ENCODE assay signal across 8 cellular contexts in genomic region chrX:16826207-16826606, GRCh38. TPM values are rescaled to one million over a fixed set of nuclear protein-coding genes. Genes with fewer than 3 reads are reported as not detected.
DNase-seq lines count a peak whose midpoint lies in the region; ATAC-seq and TF ChIP-seq lines count a peak whose summit lies in the region.

No MANE protein-coding gene starts in this region.

- no peaks in the 10 kb centered on the region for H3K9me3 ChIP-seq in vagina

- H3K27me3 ChIP-seq in GM06990 (replicated peaks; ENCODE audit: control insufficient read depth, insufficient read depth, low read length) = no peaks in the 10 kb centered on the region
- H3K27me3 ChIP-seq in vagina = no peaks in the 10 kb centered on the region

- in situ Hi-C loops in astrocyte of the cerebellum (cut with HindIII; ENCODE audit: low sequenced_read_pairs) = no loop called here

- intact Hi-C loops in vagina (cut with DNase I) = loop anchor here (10.0 kb wide), 1 partner anchor 69 kb away; no protein-coding TSS in a partner anchor

- TF ChIP-seq POLR2A in vagina (IDR thresholded peaks at IDR 0.05) = no peak

- no peaks in the 10 kb centered on the region for H3K4me1 ChIP-seq in vagina

- TF ChIP-seq CTCF in GM06990 (IDR thresholded peaks at IDR 0.05; ENCODE audit: insufficient read depth, low read length, poor library complexity, severe bottlenecking) = peak; percentile 58
- TF ChIP-seq CTCF in astrocyte of the cerebellum (IDR thresholded peaks at IDR 0.05; ENCODE audit: low read depth, low read length, missing control alignments) = peak; percentile 40
- TF ChIP-seq CTCF in vagina (IDR thresholded peaks at IDR 0.05) = peak; percentile 18 to 62 (median 39)

- no peak overlapping the region for H3K4me3 ChIP-seq in GM06990 (replicated peaks; ENCODE audit: low read depth, low read length)
- no peak overlapping the region for H3K4me3 ChIP-seq in astrocyte of the cerebellum (ENCODE audit: low read depth, low read length)
- no peak overlapping the region for H3K4me3 ChIP-seq in vagina

- peak; percentile 4 to 47 for DNase-seq in AML-193 (lab: John Stamatoyannopoulos, UW)
- peak; percentile 13 for DNase-seq in GM06990 (ENCODE audit: extremely low read depth, insufficient read length)
- DNase-seq in NCI-H1417 treated with DMSO at 0.1 percent for 48 hours (lab: John Stamatoyannopoulos, UW) = peak; percentile 35
- no peak for DNase-seq in astrocyte of the cerebellum (ENCODE audit: low read depth)
- peak; percentile 25 for DNase-seq in kidney glomerular epithelial cell (lab: John Stamatoyannopoulos, UW)
- no peak for DNase-seq in vagina (ENCODE audit: extremely low spot score in 2 of 2)

- H3K36me3 ChIP-seq in GM06990 (ENCODE audit: control insufficient read depth, insufficient read depth, low read length) = peaks cover 7% of the 10 kb centered on the region
- H3K36me3 ChIP-seq in vagina = peaks cover 0 to 8% of the 10 kb centered on the region in 2 donors

- H3K27ac ChIP-seq in vagina = no peak overlapping the region

- ATAC-seq in GM21515 (IDR thresholded peaks at IDR 0.05; ENCODE audit: unreplicated experiment) = no peak
- no peak for ATAC-seq in GM21786 (IDR thresholded peaks at IDR 0.05; ENCODE audit: unreplicated experiment)

RNA-seq across cellular contexts. Expression of gene TXLNG, which starts 39.9 kb away (rescaled TPM):
- 15.2 TPM for total RNA-seq in vagina

RNA-seq across cellular contexts. Expression of gene RBBP7, which starts 44.0 kb away (rescaled TPM):
- total RNA-seq in vagina = 57.9 TPM

Comparison
In these comparisons a context has a peak if more than half of its experiments do, and no peak if none do; other contexts are left out.
1. DNase-seq: peak in AML-193 (2 of 2), GM06990 (single experiment), NCI-H1417 treated with DMSO at 0.1 percent for 48 hours (single experiment) and kidney glomerular epithelial cell (single experiment); none in astrocyte of the cerebellum (single experiment) and vagina (0 of 2).
2. Peak in every context shown above with its lines, with median percentiles within 50 percentile points of each other: CTCF ChIP-seq.